1 cellular context compared by ENCODE assay signal in genomic region chrX:45164995-45165394, GRCh38.
A peak's percentile ranks its signal among the peaks of the same experiment; 100 is the strongest.
TF ChIP-seq lines count a peak whose summit lies in the region.

No MANE protein-coding gene starts in this region.

TF ChIP-seq in K562, 482 proteins besides CTCF, POLR2A, EP300 and RAD21 (continued from another document):
- TF ChIP-seq MTA2 (IDR thresholded peaks at IDR 0.05; ENCODE audit: low read depth) (peak; percentile 85), ZMIZ1 (IDR thresholded peaks at IDR 0.05; ENCODE audit: low read depth in 2 of 2, low read length in 2 of 2) (0 out of 4 replicates have a peak, but pooled peaks of 1 of the 2 experiments have one; percentile 25), MTA1 (IDR thresholded peaks at IDR 0.05; ENCODE audit: borderline replicate concordance) (no peak), SIRT6 (IDR thresholded peaks at IDR 0.05; ENCODE audit: low read depth, low read length) (no peak), PTRF (tag; IDR thresholded peaks at IDR 0.05) (no peak), ZNF143 (CRISPR knock-in tag; IDR thresholded peaks at IDR 0.05) (no peak), CXXC5 (CRISPR knock-in tag; IDR thresholded peaks at IDR 0.05) (0 out of 2 replicates have a peak, but pooled peaks have one; percentile 9), HMBOX1 (IDR thresholded peaks at IDR 0.05) (peak; percentile 78), SUPT5H (IDR thresholded peaks at IDR 0.05) (no peak), NCOA1 (IDR thresholded peaks at IDR 0.05; ENCODE audit: low read depth) (0 out of 2 replicates have a peak, but pooled peaks have one; percentile 46), ZNF165 (CRISPR knock-in tag; IDR thresholded peaks at IDR 0.05; ENCODE audit: borderline replicate concordance) (no peak), FOXA3 (CRISPR knock-in tag; conservative IDR thresholded peaks at IDR 0.05 in 1 of 2, IDR thresholded peaks at IDR 0.05 in 1 of 2) (no peak), ARID1B (IDR thresholded peaks at IDR 0.05) (peak; percentile 92), TEAD4 (IDR thresholded peaks at IDR 0.05; ENCODE audit: low read length) (peak; percentile 96), TEAD4 (CRISPR knock-in tag; IDR thresholded peaks at IDR 0.05; ENCODE audit: borderline replicate concordance) (no peak), DDX20 (tag; IDR thresholded peaks at IDR 0.05; ENCODE audit: low read depth) (no peak), ZBTB8A (IDR thresholded peaks at IDR 0.05; ENCODE audit: partially characterized antibody) (no peak), ZNF280A (IDR thresholded peaks at IDR 0.05; ENCODE audit: low read depth, partially characterized antibody) (no peak), IFI16 (CRISPR knock-in tag; IDR thresholded peaks at IDR 0.05) (no peak), HDAC2 (IDR thresholded peaks at IDR 0.05) (0 out of 2 replicates have a peak, but pooled peaks have one; percentile 45), PHB2 (IDR thresholded peaks at IDR 0.05; ENCODE audit: low read depth) (peak; percentile 52; the same call in 1 of the 2 replicates), MLLT1 (IDR thresholded peaks at IDR 0.05) (no peak), CREM (IDR thresholded peaks at IDR 0.05; ENCODE audit: low read depth) (peak; percentile 15; the same call in 1 of the 2 replicates), ZFP91 (CRISPR knock-in tag; IDR thresholded peaks at IDR 0.05) (no peak), SRSF9 (IDR thresholded peaks at IDR 0.05; ENCODE audit: borderline replicate concordance, low read depth, low read length) (no peak), PTBP1 (IDR thresholded peaks at IDR 0.05; ENCODE audit: low read depth, low read length) (no peak), SMARCA4 (IDR thresholded peaks at IDR 0.05) (peak; percentile 73; the same call in 1 of the 2 replicates), BDP1 (IDR thresholded peaks at IDR 0.05; ENCODE audit: insufficient read depth, insufficient read length) (no peak), GTF2F1 (IDR thresholded peaks at IDR 0.05; ENCODE audit: low read depth, low read length) (no peak), DMBX1 (CRISPR knock-in tag; IDR thresholded peaks at IDR 0.05; ENCODE audit: borderline replicate concordance) (no peak), ZNF3 (CRISPR knock-in tag; IDR thresholded peaks at IDR 0.05) (no peak), YY1 (IDR thresholded peaks at IDR 0.05; ENCODE audit: borderline replicate concordance in 1 of 3, control insufficient read depth in 1 of 3, extremely low read depth in 1 of 3, insufficient read depth in 3 of 3, insufficient read length in 1 of 3, insufficient replicate concordance in 2 of 3, low read depth in 1 of 3, low read length in 2 of 3) (no peak), HDAC8 (tag; IDR thresholded peaks at IDR 0.05) (no peak), SMARCC2 (IDR thresholded peaks at IDR 0.05; ENCODE audit: low read depth) (no peak), HMGN3 (IDR thresholded peaks at IDR 0.05; ENCODE audit: borderline replicate concordance, extremely low read depth, insufficient read length, low read depth, low read length) (peak; percentile 35), RBM15 (IDR thresholded peaks at IDR 0.05; ENCODE audit: insufficient read depth, low read length) (no peak), ZNF707 (CRISPR knock-in tag; conservative IDR thresholded peaks at IDR 0.05) (no peak), FOXM1 (IDR thresholded peaks at IDR 0.05; ENCODE audit: low read depth) (peak; percentile 72), FOXM1 (CRISPR knock-in tag; IDR thresholded peaks at IDR 0.05; ENCODE audit: low read depth) (no peak)
- TF ChIP-seq, protein P1, sequence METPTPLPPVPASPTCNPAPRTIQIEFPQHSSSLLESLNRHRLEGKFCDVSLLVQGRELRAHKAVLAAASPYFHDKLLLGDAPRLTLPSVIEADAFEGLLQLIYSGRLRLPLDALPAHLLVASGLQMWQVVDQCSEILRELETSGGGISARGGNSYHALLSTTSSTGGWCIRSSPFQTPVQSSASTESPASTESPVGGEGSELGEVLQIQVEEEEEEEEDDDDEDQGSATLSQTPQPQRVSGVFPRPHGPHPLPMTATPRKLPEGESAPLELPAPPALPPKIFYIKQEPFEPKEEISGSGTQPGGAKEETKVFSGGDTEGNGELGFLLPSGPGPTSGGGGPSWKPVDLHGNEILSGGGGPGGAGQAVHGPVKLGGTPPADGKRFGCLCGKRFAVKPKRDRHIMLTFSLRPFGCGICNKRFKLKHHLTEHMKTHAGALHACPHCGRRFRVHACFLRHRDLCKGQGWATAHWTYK (CRISPR knock-in tag; IDR thresholded peaks at IDR 0.05), result no peak
- TF ChIP-seq, protein P2, sequence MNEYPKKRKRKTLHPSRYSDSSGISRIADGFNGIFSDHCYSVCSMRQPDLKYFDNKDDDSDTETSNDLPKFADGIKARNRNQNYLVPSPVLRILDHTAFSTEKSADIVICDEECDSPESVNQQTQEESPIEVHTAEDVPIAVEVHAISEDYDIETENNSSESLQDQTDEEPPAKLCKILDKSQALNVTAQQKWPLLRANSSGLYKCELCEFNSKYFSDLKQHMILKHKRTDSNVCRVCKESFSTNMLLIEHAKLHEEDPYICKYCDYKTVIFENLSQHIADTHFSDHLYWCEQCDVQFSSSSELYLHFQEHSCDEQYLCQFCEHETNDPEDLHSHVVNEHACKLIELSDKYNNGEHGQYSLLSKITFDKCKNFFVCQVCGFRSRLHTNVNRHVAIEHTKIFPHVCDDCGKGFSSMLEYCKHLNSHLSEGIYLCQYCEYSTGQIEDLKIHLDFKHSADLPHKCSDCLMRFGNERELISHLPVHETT (CRISPR knock-in tag; conservative IDR thresholded peaks at IDR 0.05 in 1 of 2, IDR thresholded peaks at IDR 0.05 in 1 of 2), result no peak
- TF ChIP-seq, protein P3, sequence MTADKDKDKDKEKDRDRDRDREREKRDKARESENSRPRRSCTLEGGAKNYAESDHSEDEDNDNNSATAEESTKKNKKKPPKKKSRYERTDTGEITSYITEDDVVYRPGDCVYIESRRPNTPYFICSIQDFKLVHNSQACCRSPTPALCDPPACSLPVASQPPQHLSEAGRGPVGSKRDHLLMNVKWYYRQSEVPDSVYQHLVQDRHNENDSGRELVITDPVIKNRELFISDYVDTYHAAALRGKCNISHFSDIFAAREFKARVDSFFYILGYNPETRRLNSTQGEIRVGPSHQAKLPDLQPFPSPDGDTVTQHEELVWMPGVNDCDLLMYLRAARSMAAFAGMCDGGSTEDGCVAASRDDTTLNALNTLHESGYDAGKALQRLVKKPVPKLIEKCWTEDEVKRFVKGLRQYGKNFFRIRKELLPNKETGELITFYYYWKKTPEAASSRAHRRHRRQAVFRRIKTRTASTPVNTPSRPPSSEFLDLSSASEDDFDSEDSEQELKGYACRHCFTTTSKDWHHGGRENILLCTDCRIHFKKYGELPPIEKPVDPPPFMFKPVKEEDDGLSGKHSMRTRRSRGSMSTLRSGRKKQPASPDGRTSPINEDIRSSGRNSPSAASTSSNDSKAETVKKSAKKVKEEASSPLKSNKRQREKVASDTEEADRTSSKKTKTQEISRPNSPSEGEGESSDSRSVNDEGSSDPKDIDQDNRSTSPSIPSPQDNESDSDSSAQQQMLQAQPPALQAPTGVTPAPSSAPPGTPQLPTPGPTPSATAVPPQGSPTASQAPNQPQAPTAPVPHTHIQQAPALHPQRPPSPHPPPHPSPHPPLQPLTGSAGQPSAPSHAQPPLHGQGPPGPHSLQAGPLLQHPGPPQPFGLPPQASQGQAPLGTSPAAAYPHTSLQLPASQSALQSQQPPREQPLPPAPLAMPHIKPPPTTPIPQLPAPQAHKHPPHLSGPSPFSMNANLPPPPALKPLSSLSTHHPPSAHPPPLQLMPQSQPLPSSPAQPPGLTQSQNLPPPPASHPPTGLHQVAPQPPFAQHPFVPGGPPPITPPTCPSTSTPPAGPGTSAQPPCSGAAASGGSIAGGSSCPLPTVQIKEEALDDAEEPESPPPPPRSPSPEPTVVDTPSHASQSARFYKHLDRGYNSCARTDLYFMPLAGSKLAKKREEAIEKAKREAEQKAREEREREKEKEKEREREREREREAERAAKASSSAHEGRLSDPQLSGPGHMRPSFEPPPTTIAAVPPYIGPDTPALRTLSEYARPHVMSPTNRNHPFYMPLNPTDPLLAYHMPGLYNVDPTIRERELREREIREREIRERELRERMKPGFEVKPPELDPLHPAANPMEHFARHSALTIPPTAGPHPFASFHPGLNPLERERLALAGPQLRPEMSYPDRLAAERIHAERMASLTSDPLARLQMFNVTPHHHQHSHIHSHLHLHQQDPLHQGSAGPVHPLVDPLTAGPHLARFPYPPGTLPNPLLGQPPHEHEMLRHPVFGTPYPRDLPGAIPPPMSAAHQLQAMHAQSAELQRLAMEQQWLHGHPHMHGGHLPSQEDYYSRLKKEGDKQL (CRISPR knock-in tag; IDR thresholded peaks at IDR 0.05; ENCODE audit: borderline replicate concordance), result no peak
